Comparison of ENCODE assay signal across 8 cellular contexts in genomic region chr15:64905119-64905831, GRCh38. TPM values are rescaled to one million over a fixed set of nuclear protein-coding genes. Genes with fewer than 3 reads are reported as not detected.
DNase-seq lines count a peak whose midpoint lies in the region; ATAC-seq and TF ChIP-seq lines count a peak whose summit lies in the region.

No MANE protein-coding gene starts in this region.

- peak overlapping the region; percentile 83 for H3K4me2 ChIP-seq in MM.1S (ENCODE audit: low read depth, low read length)

- intact Hi-C loops in left lung (cut with DNase I) = loop anchor here in 1 of 2 donors (10.0 kb wide), 1 partner anchor 170 kb away; no protein-coding TSS in a partner anchor

- H3K27ac ChIP-seq in MM.1S (ENCODE audit: low read length) = no peak overlapping the region
- H3K27ac ChIP-seq in left lung = peak overlapping the region in 1 of 2 donors; percentile 28

- peak overlapping the region; percentile 34; the same call in 1 of the 2 replicates for H3K9ac ChIP-seq in MM.1S (ENCODE audit: low read length)

- H4K20me1 ChIP-seq in MM.1S (ENCODE audit: insufficient read depth, low read length) = no peaks in the 10 kb centered on the region

- peak overlapping the region; percentile 84 for H2AFZ ChIP-seq in MM.1S (ENCODE audit: low read length)

- TF ChIP-seq CTCF in GM13976 (IDR thresholded peaks at IDR 0.05; ENCODE audit: borderline replicate concordance, control extremely low read depth, extremely low read depth, insufficient read depth, missing control alignments) (peak; percentile 76), MM.1S (IDR thresholded peaks at IDR 0.05; ENCODE audit: low read length) (peak; percentile 89), left lung (IDR thresholded peaks at IDR 0.05) (peak; percentile 94 to 95)

- H3K27me3 ChIP-seq in MM.1S (replicated peaks; ENCODE audit: insufficient read depth, low read length) = no peaks in the 10 kb centered on the region
- peaks cover 0 to 8% of the 10 kb centered on the region in 2 donors for H3K27me3 ChIP-seq in left lung

- H3K4me1 ChIP-seq in MM.1S (ENCODE audit: low read length) (peaks cover 24% of the 10 kb centered on the region), left lung (peaks cover 0 to 45% of the 10 kb centered on the region in 2 donors)

- H3K79me2 ChIP-seq in MM.1S (ENCODE audit: low read length) = no peaks in the 10 kb centered on the region

- H3K9me3 ChIP-seq in MM.1S (replicated peaks; ENCODE audit: insufficient read depth, low read length) = no peaks in the 10 kb centered on the region
- peaks cover 4 to 15% of the 10 kb centered on the region in 2 donors for H3K9me3 ChIP-seq in left lung

- peak; percentile 96 for ATAC-seq in left lung
- no peak for ATAC-seq in GM21526 (IDR thresholded peaks at IDR 0.05; ENCODE audit: low FRiP score, unreplicated experiment)

- H3F3A ChIP-seq in MM.1S (ENCODE audit: insufficient read depth, low read length) = no peaks in the 10 kb centered on the region

- H3K36me3 ChIP-seq in MM.1S (replicated peaks; ENCODE audit: insufficient read depth, low read length) = no peaks in the 10 kb centered on the region
- H3K36me3 ChIP-seq in left lung = no peaks in the 10 kb centered on the region

- in situ Hi-C loops in GM13976 (cut with MboI; ENCODE audit: low sequenced_read_pairs, unreplicated experiment) = loop anchor here (10.0 kb wide), 1 partner anchor 170 kb away; no protein-coding TSS in a partner anchor

- H3K4me3 ChIP-seq in MM.1S (ENCODE audit: low read length) (peak overlapping the region; percentile 43), left lung (peak overlapping the region; percentile 7 to 27)

- no peaks in the 10 kb centered on the region for H3K9me2 ChIP-seq in MM.1S (replicated peaks; ENCODE audit: insufficient read depth, low read length)

- peak; percentile 87 for DNase-seq in GM13976 (ENCODE audit: low spot score)
- DNase-seq in MM.1S = peak; percentile 75
- peak; percentile 60 to 65 for DNase-seq in activated CD4-positive, alpha-beta T cell treated with anti-CD3 and anti-CD28 coated beads, Interleukin-2, amount 50 U/mL, for 24 hours (ENCODE audit: low read depth in 1 of 2, low spot score in 1 of 2)
- peak; percentile 62 to 78 for DNase-seq in dermis microvascular lymphatic vessel endothelial cell (ENCODE audit: low read depth in 2 of 2)
- DNase-seq in left lung = peak; percentile 86 to 94
- DNase-seq in stimulated activated CD4-positive, alpha-beta T cell treated with anti-CD3 and anti-CD28 coated beads, Interleukin-2, amount 100 ng/mL, for 24 hours = peak; percentile 84 to 87
- no peak for DNase-seq in NCI-H1417 treated with DMSO at 0.1 percent for 48 hours (lab: John Stamatoyannopoulos, UW)

RNA-seq across cellular contexts. Expression of gene ANKDD1A, which starts 6.4 kb away (rescaled TPM):
- total RNA-seq in dermis microvascular lymphatic vessel endothelial cell (6.0 and 11.8 TPM in 2 replicates), left lung (1 to 10 TPM; 3.4 to 6.3 TPM)
